In genomic region chrX:27321632-27322031, GRCh38 we compare ENCODE assay signal across 27 cellular contexts.
"Had no signal": no experiment of that assay in that cellular context is flagged by ENCODE, and none has a peak within 500 bp of the region (broad histone marks: within the 10 kb centered on the region; RNA-seq: fewer than 3 reads in every experiment).

No MANE protein-coding gene starts in this region.

- H3K4me3 ChIP-seq: stomach, suprapubic skin, testis, thoracic aorta, thyroid gland, tibial artery, tibial nerve, transverse colon, upper lobe of left lung, upper lobe of right lung, uterus, vagina had no signal

- H3K4me1 ChIP-seq: stomach, suprapubic skin, testis, thyroid gland, tibial artery, tibial nerve, transverse colon, upper lobe of left lung, upper lobe of right lung, uterus, vagina had no signal

- H3K36me3 ChIP-seq: stomach, suprapubic skin, thoracic aorta, thyroid gland, tibial artery, tibial nerve, transverse colon, upper lobe of left lung, upper lobe of right lung, uterus, vagina had no signal

- H3K27ac ChIP-seq: stomach, suprapubic skin, testis, thoracic aorta, thyroid gland, tibial artery, tibial nerve, transverse colon, upper lobe of left lung, upper lobe of right lung, uterus, vagina had no signal

- ATAC-seq: stimulated activated effector memory CD8-positive, alpha-beta T cell treated with anti-CD3 and anti-CD28 coated beads, Interleukin-12 subunit alpha, Interleukin-12 subunit beta, amount 100 ng/mL, for 72 hours; stimulated activated memory B cell treated with anti-CD40 and anti-IgM and Interleukin-4, amounts not matched to agents 10 μg/mL and 1 μg/mL and 100 μg/mL, for 72 hours; stimulated activated naive B cell treated with anti-CD40 and anti-IgM and Interleukin-4, amounts not matched to agents 10 μg/mL and 1 μg/mL and 100 μg/mL, for 72 hours; stimulated activated naive CD8-positive, alpha-beta T cell treated with anti-CD3 and anti-CD28 coated beads, Interleukin-15, amount 100 ng/mL, for 72 hours; stimulated activated naive CD8-positive, alpha-beta T cell treated with anti-CD3 and anti-CD28 coated beads, Interleukin-15, Interleukin-2, amounts not matched to agents 100 U/mL and 50 U/mL, for 24 hours; upper lobe of right lung had no signal

- DNase-seq: stimulated activated CD4-positive, alpha-beta T cell treated with anti-CD3 and anti-CD28 coated beads, Interleukin-2, amount 100 ng/mL, for 48 hours; stimulated activated CD4-positive, alpha-beta T cell treated with anti-CD3 and anti-CD28 coated beads, Interleukin-4, amount 100 ng/mL, for 1 hour; stimulated activated CD4-positive, alpha-beta T cell treated with anti-CD3 and anti-CD28 coated beads, Interleukin-4, amount 100 ng/mL, for 24 hours; stimulated activated CD4-positive, alpha-beta T cell treated with anti-CD3 and anti-CD28 coated beads, Interleukin-4, amount 100 ng/mL, for 4 hours; stimulated activated CD8-positive, alpha-beta memory T cell treated with anti-CD3 and anti-CD28 coated beads, Interleukin-4, amount 100 ng/mL, for 48 hours; stimulated activated naive B cell treated with anti-CD40 and anti-IgM and Interleukin-4, amounts not matched to agents 10 μg/mL and 1 μg/mL and 100 μg/mL, for 72 hours; stimulated activated naive CD4-positive, alpha-beta T cell; stimulated activated naive CD4-positive, alpha-beta T cell treated with Interleukin-2 at 50 U/mL for 16 hours; stimulated activated naive CD8-positive, alpha-beta T cell treated with anti-CD3 and anti-CD28 coated beads, Interleukin-15, amount 100 ng/mL, for 72 hours; stimulated activated naive CD8-positive, alpha-beta T cell treated with anti-CD3 and anti-CD28 coated beads, Interleukin-15, Interleukin-2, amounts not matched to agents 100 U/mL and 50 U/mL, for 24 hours; stomach; substantia nigra; testis; thyroid gland; tibial artery; transverse colon; trophoblast cell; upper lobe of left lung; upper lobe of right lung; uterus had no signal

- FAIRE-seq: urothelium cell line had no signal

- H3K27me3 ChIP-seq: stomach, suprapubic skin, testis, thyroid gland, tibial artery, tibial nerve, transverse colon, upper lobe of left lung, upper lobe of right lung, uterus, vagina had no signal

- H3K9me3 ChIP-seq: stomach, suprapubic skin, testis, thoracic aorta, thyroid gland, tibial artery, tibial nerve, transverse colon, upper lobe of left lung, upper lobe of right lung, uterus, vagina had no signal
